ENCODE assay signal across 22 cellular contexts in the genomic region with DNA sequence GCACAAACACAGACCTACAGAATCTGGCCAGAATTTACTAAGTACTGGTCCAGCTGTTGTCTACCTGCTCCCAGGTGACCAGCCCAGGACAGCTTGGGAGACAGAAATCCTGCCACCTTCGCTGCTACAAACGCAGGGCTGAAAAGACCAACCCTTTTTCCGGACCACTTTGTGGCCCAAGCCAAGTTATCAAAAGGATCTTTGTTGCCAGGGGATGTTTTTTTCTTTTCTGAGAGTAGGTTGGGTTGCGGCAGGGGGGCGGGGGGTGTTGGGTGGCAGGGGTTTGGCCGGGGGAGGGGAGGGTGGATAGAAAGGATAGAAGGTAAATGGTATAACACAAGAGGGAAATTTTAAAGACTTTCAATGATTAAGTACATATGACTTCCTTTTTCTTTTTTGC.
DNase-seq lines count a peak whose midpoint lies in the region; ATAC-seq and TF ChIP-seq lines count a peak whose summit lies in the region.
"Had no signal": no experiment of that assay in that cellular context is flagged by ENCODE, and none has a peak within 500 bp of the region (broad histone marks: within the 10 kb centered on the region; RNA-seq: fewer than 3 reads in every experiment).

No MANE protein-coding gene starts in this region.

- CTCF ChIA-PET in WTC11 (lab: Charles Lee): no interaction called here

- H3K27ac ChIP-seq in neural progenitor cell: no peak overlapping the region
- H3K27ac ChIP-seq: KMS-11 had no signal

- H3K27ac Mint-ChIP-seq in WTC11 (peak overlapping the region; percentile 54), immature natural killer cell (peak overlapping the region in 3 of 6 donors; percentile 23 to 46 (median 24)), neural progenitor cell (peak overlapping the region; percentile 84)
- H3K27ac Mint-ChIP-seq: CD8-positive, alpha-beta T cell had no signal

- H3K4me3 Mint-ChIP-seq in WTC11: peak overlapping the region; percentile 7; the same call in 1 of the 2 replicates
- peak overlapping the region in 4 of 5 donors; percentile 15 to 59 (median 55) for H3K4me3 Mint-ChIP-seq in immature natural killer cell
- H3K4me3 Mint-ChIP-seq in neural progenitor cell: no peak overlapping the region
- H3K4me3 Mint-ChIP-seq: CD8-positive, alpha-beta T cell had no signal

- DNase-seq in NK-92 treated with Interleukin-12 subunit alpha and Interleukin-12 subunit beta, amount 100 ng/mL, for 24 hours (lab: John Stamatoyannopoulos, UW): peak; percentile 45
- no peak for DNase-seq in NK-92 (lab: John Stamatoyannopoulos, UW; ENCODE audit: unreplicated experiment)
- DNase-seq in WTC11 (ENCODE audit: low spot score): no peak
- DNase-seq in immature natural killer cell: peak in 2 of 3 donors; percentile 22 to 26
- peak; percentile 39 for DNase-seq in neural progenitor cell (ENCODE audit: low spot score)
- DNase-seq in activated naive CD4-positive, alpha-beta T cell (lab: John Stamatoyannopoulos, UW): no peak
- no peak for DNase-seq in NCI-H1436 treated with DMSO at 0.1 percent for 48 hours (lab: John Stamatoyannopoulos, UW)
- DNase-seq: 8988T; AML-193; C1 segment of cervical spinal cord; Calu3; CD8-positive, alpha-beta T cell; DMS153; IMR-90; NCI-H1105; NCI-H2081; NCI-H446 treated with DMSO at 0.1 percent for 48 hours; NCI-H526 treated with DMSO at 0.1 percent for 48 hours; PC-3; Right ventricle myocardium superior had no signal

- H3K9ac ChIP-seq in neural progenitor cell: no peak overlapping the region
- H3K9ac ChIP-seq: KMS-11 had no signal

- H3K27me3 Mint-ChIP-seq in WTC11 (ENCODE audit: low read depth) (no peaks in the 10 kb centered on the region), immature natural killer cell (ENCODE audit: low read depth in 3 of 3) (peaks cover 9 to 14% (median 10%) of the 10 kb centered on the region in 3 donors), neural progenitor cell (ENCODE audit: insufficient read depth, low read depth) (peaks cover 2% of the 10 kb centered on the region)

- H3K4me3 ChIP-seq in neural progenitor cell: no peak overlapping the region

- H3K36me3 Mint-ChIP-seq in WTC11: peaks cover 10% of the 10 kb centered on the region
- no peaks in the 10 kb centered on the region for H3K36me3 Mint-ChIP-seq in immature natural killer cell
- H3K36me3 Mint-ChIP-seq in neural progenitor cell: peaks cover 44% of the 10 kb centered on the region
- H3K36me3 Mint-ChIP-seq: CD8-positive, alpha-beta T cell had no signal

- H3K9me3 Mint-ChIP-seq in WTC11 (peaks cover 7% of the 10 kb centered on the region), immature natural killer cell (peaks cover 0 to 13% (median 3%) of the 10 kb centered on the region in 6 donors), neural progenitor cell (peaks cover 25% of the 10 kb centered on the region)

- ATAC-seq in WTC11 (peak; percentile 27; the same call in 1 of the 2 replicates), GM21576 (IDR thresholded peaks at IDR 0.05; ENCODE audit: unreplicated experiment) (no peak)
- ATAC-seq: CD8-positive, alpha-beta T cell; PC-3 had no signal

- peaks cover 18% of the 10 kb centered on the region for H3K79me2 ChIP-seq in neural progenitor cell (ENCODE audit: low read depth)

- TF ChIP-seq CTCF in WTC11 (IDR thresholded peaks at IDR 0.05): no peak
- TF ChIP-seq CTCF in neural progenitor cell (IDR thresholded peaks at IDR 0.05): no peak

- POLR2A ChIA-PET in WTC11 (lab: Charles Lee): interaction anchor here (0.7 kb wide), 1 partner anchor 18 kb away, joined by 3 read pairs; no protein-coding TSS in a partner anchor

- no peaks in the 10 kb centered on the region for H3F3A ChIP-seq in neural progenitor cell (ENCODE audit: low read depth)

- no peaks in the 10 kb centered on the region for H3K36me3 ChIP-seq in neural progenitor cell

- H3K9me3 ChIP-seq in neural progenitor cell (ENCODE audit: low read depth): no peaks in the 10 kb centered on the region

- no peaks in the 10 kb centered on the region for H3K27me3 ChIP-seq in neural progenitor cell

- H3K4me1 Mint-ChIP-seq in WTC11: peaks cover 57% of the 10 kb centered on the region
- peaks cover 11 to 16% of the 10 kb centered on the region in 2 donors for H3K4me1 Mint-ChIP-seq in immature natural killer cell
- H3K4me1 Mint-ChIP-seq in neural progenitor cell: peaks cover 24% of the 10 kb centered on the region

- no peak overlapping the region for H2AFZ ChIP-seq in neural progenitor cell (replicated peaks)

- H3K4me2 ChIP-seq in neural progenitor cell: peak overlapping the region; percentile 50
- H3K4me2 ChIP-seq: KMS-11 had no signal

- no peaks in the 10 kb centered on the region for H4K20me1 ChIP-seq in neural progenitor cell (ENCODE audit: low read depth)

- peaks cover 9% of the 10 kb centered on the region for H3K4me1 ChIP-seq in neural progenitor cell

TF ChIP-seq in WTC11, 78 proteins besides CTCF, POLR2A, EP300 and RAD21:
- TF ChIP-seq SMAD4 (CRISPR knock-in tag; IDR thresholded peaks at IDR 0.05) (no peak), ZNF219 (CRISPR knock-in tag; IDR thresholded peaks at IDR 0.05; ENCODE audit: borderline replicate concordance) (no peak), E2F5 (CRISPR knock-in tag; IDR thresholded peaks at IDR 0.05) (no peak), GTF2I (CRISPR knock-in tag; conservative IDR thresholded peaks at IDR 0.05) (no peak), NFE2L1 (CRISPR knock-in tag; IDR thresholded peaks at IDR 0.05) (no peak), FOXK1 (CRISPR knock-in tag; IDR thresholded peaks at IDR 0.05) (no peak), GABPB1 (CRISPR knock-in tag; IDR thresholded peaks at IDR 0.05) (no peak), FOXP4 (CRISPR knock-in tag; IDR thresholded peaks at IDR 0.05) (no peak)
- TF ChIP-seq, protein P1, sequence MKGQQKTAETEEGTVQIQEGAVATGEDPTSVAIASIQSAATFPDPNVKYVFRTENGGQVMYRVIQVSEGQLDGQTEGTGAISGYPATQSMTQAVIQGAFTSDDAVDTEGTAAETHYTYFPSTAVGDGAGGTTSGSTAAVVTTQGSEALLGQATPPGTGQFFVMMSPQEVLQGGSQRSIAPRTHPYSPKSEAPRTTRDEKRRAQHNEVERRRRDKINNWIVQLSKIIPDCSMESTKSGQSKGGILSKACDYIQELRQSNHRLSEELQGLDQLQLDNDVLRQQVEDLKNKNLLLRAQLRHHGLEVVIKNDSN (CRISPR knock-in tag; IDR thresholded peaks at IDR 0.05): no peak
- TF ChIP-seq, protein P2, sequence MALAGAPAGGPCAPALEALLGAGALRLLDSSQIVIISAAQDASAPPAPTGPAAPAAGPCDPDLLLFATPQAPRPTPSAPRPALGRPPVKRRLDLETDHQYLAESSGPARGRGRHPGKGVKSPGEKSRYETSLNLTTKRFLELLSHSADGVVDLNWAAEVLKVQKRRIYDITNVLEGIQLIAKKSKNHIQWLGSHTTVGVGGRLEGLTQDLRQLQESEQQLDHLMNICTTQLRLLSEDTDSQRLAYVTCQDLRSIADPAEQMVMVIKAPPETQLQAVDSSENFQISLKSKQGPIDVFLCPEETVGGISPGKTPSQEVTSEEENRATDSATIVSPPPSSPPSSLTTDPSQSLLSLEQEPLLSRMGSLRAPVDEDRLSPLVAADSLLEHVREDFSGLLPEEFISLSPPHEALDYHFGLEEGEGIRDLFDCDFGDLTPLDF (CRISPR knock-in tag; IDR thresholded peaks at IDR 0.05): no peak
- TF ChIP-seq, protein P3, sequence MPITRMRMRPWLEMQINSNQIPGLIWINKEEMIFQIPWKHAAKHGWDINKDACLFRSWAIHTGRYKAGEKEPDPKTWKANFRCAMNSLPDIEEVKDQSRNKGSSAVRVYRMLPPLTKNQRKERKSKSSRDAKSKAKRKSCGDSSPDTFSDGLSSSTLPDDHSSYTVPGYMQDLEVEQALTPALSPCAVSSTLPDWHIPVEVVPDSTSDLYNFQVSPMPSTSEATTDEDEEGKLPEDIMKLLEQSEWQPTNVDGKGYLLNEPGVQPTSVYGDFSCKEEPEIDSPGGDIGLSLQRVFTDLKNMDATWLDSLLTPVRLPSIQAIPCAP (CRISPR knock-in tag; IDR thresholded peaks at IDR 0.05): no peak
- TF ChIP-seq, protein P4, sequence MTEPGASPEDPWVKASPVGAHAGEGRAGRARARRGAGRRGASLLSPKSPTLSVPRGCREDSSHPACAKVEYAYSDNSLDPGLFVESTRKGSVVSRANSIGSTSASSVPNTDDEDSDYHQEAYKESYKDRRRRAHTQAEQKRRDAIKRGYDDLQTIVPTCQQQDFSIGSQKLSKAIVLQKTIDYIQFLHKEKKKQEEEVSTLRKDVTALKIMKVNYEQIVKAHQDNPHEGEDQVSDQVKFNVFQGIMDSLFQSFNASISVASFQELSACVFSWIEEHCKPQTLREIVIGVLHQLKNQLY (CRISPR knock-in tag; IDR thresholded peaks at IDR 0.05): no peak

Comparison
In these comparisons a context has a peak if more than half of its experiments do, and no peak if none do; other contexts are left out.
1. DNase-seq: peak in NK-92 treated with Interleukin-12 subunit alpha and Interleukin-12 subunit beta, amount 100 ng/mL, for 24 hours (single experiment), immature natural killer cell (2 of 3) and neural progenitor cell (single experiment); none in NK-92 (single experiment), WTC11 (single experiment), activated naive CD4-positive, alpha-beta T cell (0 of 4) and NCI-H1436 treated with DMSO at 0.1 percent for 48 hours (single experiment).